Comparison of ENCODE assay signal across 24 cellular contexts in genomic region chr5:137176609-137177008, GRCh38.
"Had no signal": no experiment of that assay in that cellular context is flagged by ENCODE, and none has a peak within 500 bp of the region (broad histone marks: within the 10 kb centered on the region; RNA-seq: fewer than 3 reads in every experiment).

No MANE protein-coding gene starts in this region.

- H3K27ac ChIP-seq: colonic mucosa, coronary artery, epithelial cell of prostate, esophagus muscularis mucosa, esophagus squamous epithelium, foreskin keratinocyte, gastrocnemius medialis, gastroesophageal sphincter, heart left ventricle, heart right ventricle had no signal

- ATAC-seq: effector memory CD8-positive, alpha-beta T cell; esophagus mucosa; foreskin keratinocyte; gastrocnemius medialis; gastroesophageal sphincter; heart left ventricle; heart right ventricle had no signal

- H3K4me3 ChIP-seq: colonic mucosa, coronary artery, dorsolateral prefrontal cortex, esophagus muscularis mucosa, esophagus squamous epithelium, gastrocnemius medialis, gastroesophageal sphincter, heart left ventricle, heart right ventricle had no signal

- H3K9me3 ChIP-seq: colonic mucosa, esophagus muscularis mucosa, esophagus squamous epithelium, gastrocnemius medialis, gastroesophageal sphincter, heart left ventricle, heart right ventricle had no signal

- DNase-seq: colonic mucosa; cortex of kidney; dermis blood vessel endothelial cell; dorsolateral prefrontal cortex; effector CD4-positive, alpha-beta T cell; effector CD8-positive, alpha-beta T cell; effector memory CD4-positive, alpha-beta T cell; effector memory CD8-positive, alpha-beta T cell; endodermal cell; erythroblast; esophagus squamous epithelium; foreskin fibroblast; foreskin keratinocyte; foreskin melanocyte; gastrocnemius medialis; glutamatergic neuron; head of caudate nucleus; heart left ventricle; heart right ventricle had no signal

- H3K4me1 ChIP-seq: colonic mucosa, esophagus muscularis mucosa, esophagus squamous epithelium, foreskin keratinocyte, gastrocnemius medialis, gastroesophageal sphincter, heart left ventricle, heart right ventricle had no signal

- H3K27me3 ChIP-seq: colonic mucosa, dorsolateral prefrontal cortex, esophagus muscularis mucosa, gastrocnemius medialis, gastroesophageal sphincter, heart left ventricle, heart right ventricle had no signal

- H3K36me3 ChIP-seq: colonic mucosa, esophagus muscularis mucosa, esophagus squamous epithelium, gastrocnemius medialis, gastroesophageal sphincter, heart left ventricle, heart right ventricle had no signal
